ENCODE assay signal across 8 cellular contexts in the genomic region with DNA sequence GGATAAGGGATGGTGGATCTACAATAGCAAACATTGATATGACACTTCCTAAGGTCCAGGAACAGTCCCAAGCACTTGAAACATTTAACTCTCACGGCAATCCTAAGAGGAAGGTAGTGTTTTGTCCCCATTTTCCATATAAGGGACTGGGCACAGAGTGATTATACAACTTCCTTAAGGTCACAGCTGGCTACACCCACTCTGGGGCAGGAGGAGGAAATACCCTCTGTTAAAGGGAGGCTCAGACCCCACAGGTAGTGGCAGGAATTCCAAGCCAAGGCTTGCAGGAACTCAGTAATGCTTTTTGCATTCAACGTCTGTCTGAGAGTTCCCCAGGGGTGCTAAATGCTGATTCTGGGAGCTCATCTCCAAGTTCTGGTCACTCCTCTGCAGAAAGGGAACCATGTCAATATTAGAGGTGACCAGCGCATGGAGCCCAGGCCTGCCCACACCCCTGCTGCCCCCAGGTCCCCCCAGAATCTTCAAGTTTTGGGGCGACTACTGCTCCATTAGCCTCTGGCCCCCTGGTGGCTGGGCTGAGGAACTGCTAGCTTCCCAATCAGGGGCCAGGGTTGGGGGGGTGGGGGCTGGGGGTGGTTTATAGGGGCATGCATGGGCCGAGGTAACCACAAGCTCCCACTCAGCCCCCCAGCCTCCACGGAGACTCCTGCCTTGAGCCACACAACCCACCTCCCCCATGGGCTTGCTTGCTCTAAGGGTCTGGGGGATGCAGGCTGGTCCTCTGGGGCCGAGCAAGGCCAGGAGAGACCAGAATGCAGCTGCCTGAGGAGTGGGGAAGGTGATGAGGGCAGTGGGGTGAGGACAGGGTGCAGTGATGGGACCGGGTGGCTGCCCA. TPM values are rescaled to one million over a fixed set of nuclear protein-coding genes. Genes with fewer than 3 reads are reported as not detected.
DNase-seq lines count a peak whose midpoint lies in the region; ATAC-seq, FAIRE-seq and TF ChIP-seq lines count a peak whose summit lies in the region.

No MANE protein-coding gene starts in this region.

- FAIRE-seq in K562 (lab: Jason Lieb, UNC) = no peak

- H3K9ac ChIP-seq in K562 (ENCODE audit: insufficient read depth in 1 of 2, low read depth in 2 of 2, low read length in 2 of 2) (no peak overlapping the region), mesenchymal stem cell (ENCODE audit: low read length) (peak overlapping the region; percentile 8)

- no peak overlapping the region for H2AK5ac ChIP-seq in mesenchymal stem cell (ENCODE audit: low read length, severe bottlenecking)

- H2BK120ac ChIP-seq in mesenchymal stem cell (ENCODE audit: low read depth, low read length) = no peak overlapping the region

- no peak overlapping the region for H2BK15ac ChIP-seq in mesenchymal stem cell (ENCODE audit: low read depth, poor library complexity, severe bottlenecking)

- in situ Hi-C loops in K562 (cut with MboI) = no loop called here

- no peak overlapping the region for H3K4me3 Mint-ChIP-seq in CD8-positive, alpha-beta T cell
- H3K4me3 Mint-ChIP-seq in HFFc6 = no peak overlapping the region

- no peaks in the 10 kb centered on the region for H3K4me1 ChIP-seq in CD8-positive, alpha-beta T cell (ENCODE audit: insufficient read depth, low read length)
- H3K4me1 ChIP-seq in K562 (replicated peaks in 1 of 2; ENCODE audit: control insufficient read depth in 2 of 2, insufficient read depth in 2 of 2, low read length in 2 of 2) = peaks cover 2 to 44% of the 10 kb centered on the region in 2 experiments; a peak in 2 of 5 replicates
- H3K4me1 ChIP-seq in mesenchymal stem cell (ENCODE audit: control insufficient read depth, insufficient read depth, low read depth, low read length) = peaks cover 24% of the 10 kb centered on the region

- H3K14ac ChIP-seq in mesenchymal stem cell (ENCODE audit: low read length in 2 of 2) = no peak overlapping the region

- BruUV-seq in K562 (replicated peaks; lab: Mats Ljungman, UMichigan) = no TSS peak

- POLR2A ChIA-PET in CD8-positive, alpha-beta T cell (lab: Charles Lee) = no interaction called here
- POLR2A ChIA-PET in K562 (lab: Yijun Ruan, JAX) = interaction anchor here (0.8 to 3.6 kb wide), 3 partner anchors 8 to 12 kb away, joined by 3 to 16 read pairs (median 5); a partner anchor contains a TSS

- H2BK12ac ChIP-seq in mesenchymal stem cell (ENCODE audit: low read length in 2 of 2) = no peak overlapping the region

- H3K4me1 Mint-ChIP-seq in CD8-positive, alpha-beta T cell (ENCODE audit: low read depth) = no peaks in the 10 kb centered on the region
- peaks cover 7% of the 10 kb centered on the region; the same call in 1 of the 2 replicates for H3K4me1 Mint-ChIP-seq in HFFc6 (ENCODE audit: low read depth)

- no peaks in the 10 kb centered on the region for H3K79me2 ChIP-seq in K562 (ENCODE audit: control insufficient read depth, insufficient read depth, low read length)

- H3K27me3 Mint-ChIP-seq in CD8-positive, alpha-beta T cell (ENCODE audit: low read depth) = peaks cover 32% of the 10 kb centered on the region
- no peaks in the 10 kb centered on the region; the same call in none of the 2 replicates for H3K27me3 Mint-ChIP-seq in HFFc6 (ENCODE audit: insufficient read depth)

- no peaks in the 10 kb centered on the region for H3K9me3 Mint-ChIP-seq in CD8-positive, alpha-beta T cell
- H3K9me3 Mint-ChIP-seq in HFFc6 = no peaks in the 10 kb centered on the region

- no peaks in the 10 kb centered on the region for H3K79me1 ChIP-seq in mesenchymal stem cell (replicated peaks; ENCODE audit: low read length, poor library complexity, severe bottlenecking)

- peak; percentile 88 for ATAC-seq in CD8-positive, alpha-beta T cell
- peak; percentile 72 for ATAC-seq in K562
- ATAC-seq in HG03280 (IDR thresholded peaks at IDR 0.05; ENCODE audit: unreplicated experiment) = no peak
- ATAC-seq in HG02798 (IDR thresholded peaks at IDR 0.05; ENCODE audit: poor library complexity, unreplicated experiment) = no peak

- WGBS in K562 (ENCODE audit: insufficient coverage, low coverage, missing lambda C conversion rate) = 26% methylated on average over 4 of the region's 8 CpGs
- WGBS in mesenchymal stem cell = 70% methylated on average over 5 of the region's 8 CpGs

- CTCF ChIA-PET in CD8-positive, alpha-beta T cell (lab: Charles Lee) = interaction anchor here (0.9 to 4.8 kb wide), 20 partner anchors 9 to 158 kb away, joined by 3 to 53 read pairs (median 4); a partner anchor contains a TSS
- CTCF ChIA-PET in K562 (lab: Yijun Ruan, JAX; ENCODE audit: low intra/inter-chr PET ratio) = no interaction called here

- H4K8ac ChIP-seq in mesenchymal stem cell (ENCODE audit: low read length) = no peak overlapping the region

- no peak overlapping the region for H3K18ac ChIP-seq in mesenchymal stem cell (ENCODE audit: low read depth in 1 of 2, low read length in 2 of 2)

- H3K27ac ChIP-seq in CD8-positive, alpha-beta T cell (ENCODE audit: low read depth, low read length) = no peak overlapping the region
- no peak overlapping the region for H3K27ac ChIP-seq in K562 (ENCODE audit: extremely low read depth, low read depth, low read length)
- no peak overlapping the region for H3K27ac ChIP-seq in mesenchymal stem cell (ENCODE audit: low read length, poor library complexity, severe bottlenecking)

- H3K27ac Mint-ChIP-seq in CD8-positive, alpha-beta T cell = no peak overlapping the region
- no peak overlapping the region for H3K27ac Mint-ChIP-seq in HFFc6

- H3K23ac ChIP-seq in mesenchymal stem cell (ENCODE audit: low read length in 2 of 2) = no peak overlapping the region

- H3K36me3 Mint-ChIP-seq in CD8-positive, alpha-beta T cell = no peaks in the 10 kb centered on the region
- peaks cover 4% of the 10 kb centered on the region; the same call in 1 of the 2 replicates for H3K36me3 Mint-ChIP-seq in HFFc6 (ENCODE audit: low read depth)

- no peaks in the 10 kb centered on the region for H4K20me1 ChIP-seq in K562 (replicated peaks; ENCODE audit: control insufficient read depth, insufficient read depth, low read length)

- TF ChIP-seq POLR2A in K562 (conservative IDR thresholded peaks at IDR 0.05) = no peak

- no peaks in the 10 kb centered on the region for H3K9me3 ChIP-seq in CD8-positive, alpha-beta T cell (ENCODE audit: low read length)
- no peaks in the 10 kb centered on the region for H3K9me3 ChIP-seq in K562 (replicated peaks; ENCODE audit: control insufficient read depth, insufficient read depth, low read depth, low read length)
- H3K9me3 ChIP-seq in mesenchymal stem cell (ENCODE audit: control insufficient read depth, low read length) = no peaks in the 10 kb centered on the region

- no peaks in the 10 kb centered on the region for H3K9me1 ChIP-seq in K562 (ENCODE audit: control insufficient read depth, insufficient read depth, low read length)

- H3K4me2 ChIP-seq in K562 (ENCODE audit: insufficient read depth, low read length) (no peak overlapping the region), mesenchymal stem cell (ENCODE audit: low read length, poor library complexity, severe bottlenecking) (no peak overlapping the region)

- H2AFZ ChIP-seq in K562 (ENCODE audit: low read depth, low read length) (peak overlapping the region; percentile 66), mesenchymal stem cell (ENCODE audit: low read depth, low read length) (no peak overlapping the region)

- no peak overlapping the region for H2BK5ac ChIP-seq in mesenchymal stem cell (ENCODE audit: low read depth, low read length, poor library complexity, severe bottlenecking)

- no peak overlapping the region for H3K4me3 ChIP-seq in CD8-positive, alpha-beta T cell (ENCODE audit: low read depth, low read length)
- H3K4me3 ChIP-seq in K562 (no peak overlapping the region), mesenchymal stem cell (ENCODE audit: insufficient read depth in 1 of 2, low read depth in 1 of 2, low read length in 2 of 2) (no peak overlapping the region)

- H4K91ac ChIP-seq in mesenchymal stem cell (ENCODE audit: low read length) = no peak overlapping the region

- no peaks in the 10 kb centered on the region for H3K27me3 ChIP-seq in CD8-positive, alpha-beta T cell (ENCODE audit: insufficient read depth, low read length)
- H3K27me3 ChIP-seq in K562 (ENCODE audit: control insufficient read depth in 2 of 2, insufficient read depth in 2 of 2, low read length in 2 of 2) (peaks cover 0 to 8% of the 10 kb centered on the region in 2 experiments; a peak in 3 of 5 replicates), mesenchymal stem cell (ENCODE audit: control insufficient read depth in 1 of 2, insufficient read depth in 1 of 2, low read length in 2 of 2) (peaks cover 0 to 6% of the 10 kb centered on the region in 2 experiments)

- TF ChIP-seq CTCF in CD8-positive, alpha-beta T cell (IDR thresholded peaks at IDR 0.05) = peak; percentile 77
- TF ChIP-seq CTCF in HFFc6 (IDR thresholded peaks at IDR 0.05) (peak; percentile 94), K562 (IDR thresholded peaks at IDR 0.05 in 2 of 3, conservative IDR thresholded peaks at IDR 0.05 in 1 of 3; ENCODE audit: insufficient read depth in 2 of 3, low read depth in 1 of 3, low read length in 3 of 3) (peak; percentile 39 to 55 (median 51); a peak in 5 of 6 replicates)

- no peak overlapping the region for H3K4ac ChIP-seq in mesenchymal stem cell (ENCODE audit: low read depth in 1 of 2, low read length in 2 of 2)

- no peak for TF ChIP-seq RAD21 in K562 (CRISPR knock-in tag; conservative IDR thresholded peaks at IDR 0.05 in 1 of 2, IDR thresholded peaks at IDR 0.05 in 1 of 2)

- no peaks in the 10 kb centered on the region for H3K36me3 ChIP-seq in CD8-positive, alpha-beta T cell (ENCODE audit: insufficient read depth, low read length)
- H3K36me3 ChIP-seq in K562 (ENCODE audit: control insufficient read depth, insufficient read depth, low read length) = no peaks in the 10 kb centered on the region
- peaks cover 14 to 26% of the 10 kb centered on the region in 2 experiments for H3K36me3 ChIP-seq in mesenchymal stem cell (ENCODE audit: control insufficient read depth in 1 of 2, insufficient read depth in 2 of 2, low read depth in 1 of 2, low read length in 2 of 2)

- DNase-seq in CD8-positive, alpha-beta T cell = peak in 1 of 7 experiments; percentile 40
- DNase-seq in HFFc6 (no peak), K562 (ENCODE audit: extremely low read depth in 1 of 4, low spot score in 3 of 4) (peak in 3 of 4 experiments; percentile 63 to 69 (median 64)), mesenchymal stem cell (no peak), NCI-H1930 (lab: John Stamatoyannopoulos, UW) (no peak), NCI-H1105 treated with DMSO at 0.1 percent for 48 hours (lab: John Stamatoyannopoulos, UW) (no peak)

- no peak for TF ChIP-seq EP300 in K562 (IDR thresholded peaks at IDR 0.05; ENCODE audit: low read length)

- intact Hi-C loops in CD8-positive, alpha-beta T cell (cut with DNase I, micrococcal nuclease) = loop anchor here (1.0 kb wide), 1 partner anchor 19 kb away; no protein-coding TSS in a partner anchor
- intact Hi-C loops in K562 (cut with micrococcal nuclease) = loop anchor here (5.0 kb wide), 1 partner anchor 37 kb away; a partner anchor contains a TSS

RNA-seq across cellular contexts. Expression of a gene that starts 11.1 kb away (rescaled TPM):
- under 1 TPM in 1 of 2 experiments, not detected in 1; 0.35 TPM for total RNA-seq in CD8-positive, alpha-beta T cell
- 10 to 100 TPM; 60.0 to 85.2 (median 65.8) TPM for total RNA-seq in HFFc6 (2021; fragmentation: NEBNext Ultra II Directional; extraction: Animal tissue kit (Norgen Biotek cat#: 25700))
- total RNA-seq in K562 (2011; cell fraction: chromatin; rRNA removed; ENCODE audit: low replicate concordance) = 21.4 and 68.9 TPM in 2 replicates
- 49.9 and 55.4 TPM in 2 replicates for total RNA-seq in K562 (2011; cell fraction: nucleolus; rRNA removed)
- total RNA-seq in K562 (2011; cell fraction: nucleoplasm; rRNA removed) = 22.7 and 27.9 TPM in 2 replicates
- total RNA-seq in K562 (2014; rRNA removed) = 14.9 and 19.2 TPM in 2 replicates
- 2.5 and 3.0 TPM in 2 replicates for total RNA-seq in K562 (2014; rRNA removed; fragmentation: Illumina TruSeq; extraction: Trizol)
- total RNA-seq in K562 (2015; rRNA removed; fragmentation: Illumina TruSeq; extraction: Trizol) = 8.6 and 9.6 TPM in 2 replicates
- 24.5 and 26.6 TPM in 2 replicates for total RNA-seq in K562 (2021)
- 10.2 and 14.7 TPM in 2 replicates for polyA plus RNA-seq in K562 (2011; rRNA removed)
- polyA plus RNA-seq in K562 (2011; cell fraction: cytosol; rRNA removed) = 9.2 and 21.4 TPM in 2 replicates
- polyA plus RNA-seq in K562 (2011; cell fraction: nucleus; rRNA removed) = 91.1 and 133 TPM in 2 replicates
- polyA plus RNA-seq in K562 (2012) = 27.0 and 40.4 TPM in 2 replicates
- 6.8 and 12.6 TPM in 2 replicates for polyA plus RNA-seq in K562 (2014; fragmentation: Illumina TruSeq; extraction: Trizol)
- 1 to 10 TPM; 1.2 to 1.9 TPM for polyA plus RNA-seq in K562 (2014; fragmentation: Nextera tagmentation; extraction: Ambion mirVana)
- 19.3 and 19.8 TPM in 2 replicates for polyA plus RNA-seq in K562 (2014; rRNA removed)
- 6.2 and 8.2 TPM in 2 replicates for polyA minus RNA-seq in K562 (2011; rRNA and poly(A)+ RNA removed)
- 14.2 and 18.7 TPM in 2 replicates for polyA minus RNA-seq in K562 (2011; cell fraction: cytosol; rRNA and poly(A)+ RNA removed)
- polyA minus RNA-seq in K562 (2011; cell fraction: nucleus; rRNA and poly(A)+ RNA removed) = 17.0 and 18.6 TPM in 2 replicates
- polyA plus RNA-seq in mesenchymal stem cell (2013, experiment 1 of 2) = 19.4 TPM
- 20.0 TPM for polyA plus RNA-seq in mesenchymal stem cell (2013, experiment 2 of 2)

RNA-seq across cellular contexts. Expression of a gene that starts 11.8 kb away (rescaled TPM):
- not detected for total RNA-seq in CD8-positive, alpha-beta T cell
- total RNA-seq in HFFc6 (2021; fragmentation: NEBNext Ultra II Directional; extraction: Animal tissue kit (Norgen Biotek cat#: 25700)) = under 1 TPM in 5 of 6 experiments, not detected in 1; 0.14 to 0.45 (median 0.25) TPM
- total RNA-seq in K562 (2011; cell fraction: chromatin; rRNA removed; ENCODE audit: low replicate concordance) = 0.56 and 0.93 TPM in 2 replicates
- total RNA-seq in K562 (2011; cell fraction: nucleolus; rRNA removed) = 0.79 and 1.0 TPM in 2 replicates
- total RNA-seq in K562 (2011; cell fraction: nucleoplasm; rRNA removed) = 0.84 and 1.1 TPM in 2 replicates
- 1.1 and 1.3 TPM in 2 replicates for total RNA-seq in K562 (2014; rRNA removed)
- 0.11 and 0.13 TPM in 2 replicates for total RNA-seq in K562 (2014; rRNA removed; fragmentation: Illumina TruSeq; extraction: Trizol)
- 0.40 and 0.41 TPM in 2 replicates for total RNA-seq in K562 (2015; rRNA removed; fragmentation: Illumina TruSeq; extraction: Trizol)
- total RNA-seq in K562 (2021) = 0.51 and 0.71 TPM in 2 replicates
- polyA plus RNA-seq in K562 (2011; rRNA removed) = 0.61 and 0.72 TPM in 2 replicates
- 1.0 and 3.8 TPM in 2 replicates for polyA plus RNA-seq in K562 (2011; cell fraction: cytosol; rRNA removed)
- 3.8 and 4.3 TPM in 2 replicates for polyA plus RNA-seq in K562 (2011; cell fraction: nucleus; rRNA removed)
- 0.68 and 1.8 TPM in 2 replicates for polyA plus RNA-seq in K562 (2012)
- 0.36 and 0.61 TPM in 2 replicates for polyA plus RNA-seq in K562 (2014; fragmentation: Illumina TruSeq; extraction: Trizol)
- under 1 TPM; 0.07 TPM for polyA plus RNA-seq in K562 (2014; fragmentation: Nextera tagmentation; extraction: Ambion mirVana)
- polyA plus RNA-seq in K562 (2014; rRNA removed) = 0.90 and 1.9 TPM in 2 replicates
- 0.14 and 0.15 TPM in 2 replicates for polyA minus RNA-seq in K562 (2011; rRNA and poly(A)+ RNA removed)
- polyA minus RNA-seq in K562 (2011; cell fraction: cytosol; rRNA and poly(A)+ RNA removed) = not detected in 2 replicates
- 0.33 and 0.40 TPM in 2 replicates for polyA minus RNA-seq in K562 (2011; cell fraction: nucleus; rRNA and poly(A)+ RNA removed)
- 0.30 TPM for polyA plus RNA-seq in mesenchymal stem cell (2013, experiment 1 of 2)
- polyA plus RNA-seq in mesenchymal stem cell (2013, experiment 2 of 2) = 0.18 TPM

RNA-seq across cellular contexts. Expression of a gene that starts 16.4 kb away (rescaled TPM):
- total RNA-seq in CD8-positive, alpha-beta T cell = under 1 TPM; 0.31 to 0.46 TPM
- total RNA-seq in HFFc6 (2021; fragmentation: NEBNext Ultra II Directional; extraction: Animal tissue kit (Norgen Biotek cat#: 25700)) = 1 to 10 TPM; 2.3 to 2.8 (median 2.7) TPM
- 1.3 and 5.0 TPM in 2 replicates for total RNA-seq in K562 (2011; cell fraction: chromatin; rRNA removed; ENCODE audit: low replicate concordance)
- total RNA-seq in K562 (2011; cell fraction: nucleolus; rRNA removed) = 4.3 and 6.5 TPM in 2 replicates
- total RNA-seq in K562 (2011; cell fraction: nucleoplasm; rRNA removed) = 3.1 and 3.4 TPM in 2 replicates
- total RNA-seq in K562 (2014; rRNA removed) = 1.1 and 2.5 TPM in 2 replicates
- total RNA-seq in K562 (2014; rRNA removed; fragmentation: Illumina TruSeq; extraction: Trizol) = 0.38 and 0.47 TPM in 2 replicates
- 0.98 and 1.1 TPM in 2 replicates for total RNA-seq in K562 (2015; rRNA removed; fragmentation: Illumina TruSeq; extraction: Trizol)
- total RNA-seq in K562 (2021) = 2.4 and 3.8 TPM in 2 replicates
- 1.1 and 2.2 TPM in 2 replicates for polyA plus RNA-seq in K562 (2011; rRNA removed)
- polyA plus RNA-seq in K562 (2011; cell fraction: cytosol; rRNA removed) = 2.6 and 3.9 TPM in 2 replicates
- polyA plus RNA-seq in K562 (2011; cell fraction: nucleus; rRNA removed) = 19.4 and 26.1 TPM in 2 replicates
- polyA plus RNA-seq in K562 (2012) = 2.1 and 3.5 TPM in 2 replicates
- polyA plus RNA-seq in K562 (2014; fragmentation: Illumina TruSeq; extraction: Trizol) = 1.0 and 1.3 TPM in 2 replicates
- polyA plus RNA-seq in K562 (2014; fragmentation: Nextera tagmentation; extraction: Ambion mirVana) = under 1 TPM; 0.03 TPM
- polyA plus RNA-seq in K562 (2014; rRNA removed) = 2.5 and 2.7 TPM in 2 replicates
- 0.36 and 0.81 TPM in 2 replicates for polyA minus RNA-seq in K562 (2011; rRNA and poly(A)+ RNA removed)
- polyA minus RNA-seq in K562 (2011; cell fraction: cytosol; rRNA and poly(A)+ RNA removed) = 0.95 and 1.0 TPM in 2 replicates
- polyA minus RNA-seq in K562 (2011; cell fraction: nucleus; rRNA and poly(A)+ RNA removed) = 1.5 and 1.7 TPM in 2 replicates
- polyA plus RNA-seq in mesenchymal stem cell (2013, experiment 1 of 2) = 1.5 TPM
- 1.3 TPM for polyA plus RNA-seq in mesenchymal stem cell (2013, experiment 2 of 2)

RNA-seq across cellular contexts. Expression of a gene that starts 16.7 kb away (rescaled TPM):
- total RNA-seq in CD8-positive, alpha-beta T cell = 1 to 10 TPM; 5.2 to 6.2 TPM
- total RNA-seq in HFFc6 (2021; fragmentation: NEBNext Ultra II Directional; extraction: Animal tissue kit (Norgen Biotek cat#: 25700)) = 100 to 1,000 TPM; 116 to 190 (median 139) TPM
- total RNA-seq in K562 (2011; cell fraction: chromatin; rRNA removed; ENCODE audit: low replicate concordance) = 9.1 and 46.2 TPM in 2 replicates
- total RNA-seq in K562 (2011; cell fraction: nucleolus; rRNA removed) = 74.1 and 96.4 TPM in 2 replicates
- total RNA-seq in K562 (2011; cell fraction: nucleoplasm; rRNA removed) = 36.0 and 36.5 TPM in 2 replicates
- 57.2 and 67.6 TPM in 2 replicates for total RNA-seq in K562 (2014; rRNA removed)
- total RNA-seq in K562 (2014; rRNA removed; fragmentation: Illumina TruSeq; extraction: Trizol) = 1.5 and 2.0 TPM in 2 replicates
- total RNA-seq in K562 (2015; rRNA removed; fragmentation: Illumina TruSeq; extraction: Trizol) = 7.9 and 9.0 TPM in 2 replicates
- total RNA-seq in K562 (2021) = 40.1 and 41.1 TPM in 2 replicates
- 9.9 and 14.8 TPM in 2 replicates for polyA plus RNA-seq in K562 (2011; rRNA removed)
- polyA plus RNA-seq in K562 (2011; cell fraction: cytosol; rRNA removed) = 22.8 and 80.8 TPM in 2 replicates
- polyA plus RNA-seq in K562 (2011; cell fraction: nucleus; rRNA removed) = 25.6 and 44.2 TPM in 2 replicates
- 22.4 and 47.7 TPM in 2 replicates for polyA plus RNA-seq in K562 (2012)
- 2.6 and 11.5 TPM in 2 replicates for polyA plus RNA-seq in K562 (2014; fragmentation: Illumina TruSeq; extraction: Trizol)
- polyA plus RNA-seq in K562 (2014; fragmentation: Nextera tagmentation; extraction: Ambion mirVana) = under 1 TPM; 0.15 to 0.35 TPM
- polyA plus RNA-seq in K562 (2014; rRNA removed) = 31.8 and 32.1 TPM in 2 replicates
- 3.4 and 5.3 TPM in 2 replicates for polyA minus RNA-seq in K562 (2011; rRNA and poly(A)+ RNA removed)
- 25.0 and 30.2 TPM in 2 replicates for polyA minus RNA-seq in K562 (2011; cell fraction: cytosol; rRNA and poly(A)+ RNA removed)
- 24.2 and 27.0 TPM in 2 replicates for polyA minus RNA-seq in K562 (2011; cell fraction: nucleus; rRNA and poly(A)+ RNA removed)
- 134 TPM for polyA plus RNA-seq in mesenchymal stem cell (2013, experiment 1 of 2)
- 133 TPM for polyA plus RNA-seq in mesenchymal stem cell (2013, experiment 2 of 2)

RNA-seq across cellular contexts. Expression of a gene that starts 37.4 kb away (rescaled TPM):
- 10 to 100 TPM; 29.7 to 31.5 TPM for total RNA-seq in CD8-positive, alpha-beta T cell
- total RNA-seq in HFFc6 (2021; fragmentation: NEBNext Ultra II Directional; extraction: Animal tissue kit (Norgen Biotek cat#: 25700)) = 10 to 100 TPM; 17.4 to 21.5 (median 18.9) TPM
- 27.6 and 95.1 TPM in 2 replicates for total RNA-seq in K562 (2011; cell fraction: chromatin; rRNA removed; ENCODE audit: low replicate concordance)
- 56.0 and 75.7 TPM in 2 replicates for total RNA-seq in K562 (2011; cell fraction: nucleolus; rRNA removed)
- 40.2 and 44.7 TPM in 2 replicates for total RNA-seq in K562 (2011; cell fraction: nucleoplasm; rRNA removed)
- 8.5 and 10.3 TPM in 2 replicates for total RNA-seq in K562 (2014; rRNA removed)
- total RNA-seq in K562 (2014; rRNA removed; fragmentation: Illumina TruSeq; extraction: Trizol) = 3.3 TPM in 2 replicates
- total RNA-seq in K562 (2015; rRNA removed; fragmentation: Illumina TruSeq; extraction: Trizol) = 5.6 and 6.5 TPM in 2 replicates
- 20.6 and 21.7 TPM in 2 replicates for total RNA-seq in K562 (2021)
- polyA plus RNA-seq in K562 (2011; rRNA removed) = 4.7 and 14.4 TPM in 2 replicates
- 5.6 and 6.8 TPM in 2 replicates for polyA plus RNA-seq in K562 (2011; cell fraction: cytosol; rRNA removed)
- polyA plus RNA-seq in K562 (2011; cell fraction: nucleus; rRNA removed) = 89.3 and 106 TPM in 2 replicates
- polyA plus RNA-seq in K562 (2012) = 14.2 TPM in 2 replicates
- 7.3 and 10.6 TPM in 2 replicates for polyA plus RNA-seq in K562 (2014; fragmentation: Illumina TruSeq; extraction: Trizol)
- under 1 TPM; 0.52 to 0.89 TPM for polyA plus RNA-seq in K562 (2014; fragmentation: Nextera tagmentation; extraction: Ambion mirVana)
- 9.0 and 12.6 TPM in 2 replicates for polyA plus RNA-seq in K562 (2014; rRNA removed)
- 5.2 and 5.4 TPM in 2 replicates for polyA minus RNA-seq in K562 (2011; rRNA and poly(A)+ RNA removed)
- polyA minus RNA-seq in K562 (2011; cell fraction: cytosol; rRNA and poly(A)+ RNA removed) = 9.6 and 10.6 TPM in 2 replicates
- 27.2 and 31.0 TPM in 2 replicates for polyA minus RNA-seq in K562 (2011; cell fraction: nucleus; rRNA and poly(A)+ RNA removed)
- 14.6 TPM for polyA plus RNA-seq in mesenchymal stem cell (2013, experiment 1 of 2)
- 13.3 TPM for polyA plus RNA-seq in mesenchymal stem cell (2013, experiment 2 of 2)

Comparison
In these comparisons a context has a peak if more than half of its experiments do, and no peak if none do; other contexts are left out.
1. ATAC-seq: peak in CD8-positive, alpha-beta T cell (single experiment) and K562 (single experiment); none in HG03280 (single experiment) and HG02798 (single experiment).
2. DNase-seq: peak in K562 (3 of 4); none in HFFc6 (single experiment), mesenchymal stem cell (single experiment), NCI-H1930 (0 of 2) and NCI-H1105 treated with DMSO at 0.1 percent for 48 hours (single experiment).
3. Peak in every context shown above with its lines, with median percentiles within 50 percentile points of each other: CTCF ChIP-seq.